In genomic region chr13:100209857-100210580, GRCh38 we compare ENCODE assay signal across 2 cellular contexts.
TF ChIP-seq lines count a peak whose summit lies in the region.

No MANE protein-coding gene starts in this region.

TF ChIP-seq in IMR-90, 13 proteins besides CTCF, POLR2A, EP300 and RAD21 (continued from another document):
- TF ChIP-seq ELK1 (IDR thresholded peaks at IDR 0.05; ENCODE audit: borderline replicate concordance, low read depth, low read length), result no peak
- TF ChIP-seq RCOR1 (IDR thresholded peaks at IDR 0.05; ENCODE audit: insufficient replicate concordance, low read length), result no peak
- peak; percentile 69 for TF ChIP-seq FOS (IDR thresholded peaks at IDR 0.05; ENCODE audit: low read depth, low read length)

TF ChIP-seq in WTC11, 78 proteins besides CTCF, POLR2A, EP300 and RAD21 (continued from another document):
- TF ChIP-seq ZNF281 (CRISPR knock-in tag; IDR thresholded peaks at IDR 0.05) (no peak), SMAD4 (CRISPR knock-in tag; IDR thresholded peaks at IDR 0.05) (no peak), USF1 (CRISPR knock-in tag; IDR thresholded peaks at IDR 0.05) (no peak), NFATC4 (CRISPR knock-in tag; IDR thresholded peaks at IDR 0.05) (no peak), FOXJ3 (CRISPR knock-in tag; IDR thresholded peaks at IDR 0.05; ENCODE audit: borderline replicate concordance) (no peak), ATF2 (CRISPR knock-in tag; IDR thresholded peaks at IDR 0.05; ENCODE audit: borderline replicate concordance, low read depth) (no peak), EMX1 (CRISPR knock-in tag; IDR thresholded peaks at IDR 0.05) (no peak), NR2C2 (CRISPR knock-in tag; IDR thresholded peaks at IDR 0.05) (no peak), SOX15 (CRISPR knock-in tag; IDR thresholded peaks at IDR 0.05) (no peak), RORB (CRISPR knock-in tag; IDR thresholded peaks at IDR 0.05) (no peak), CBFB (CRISPR knock-in tag; IDR thresholded peaks at IDR 0.05; ENCODE audit: low read depth) (no peak), ZNF317 (CRISPR knock-in tag; IDR thresholded peaks at IDR 0.05; ENCODE audit: borderline replicate concordance, low read depth) (no peak), KAT7 (CRISPR knock-in tag; IDR thresholded peaks at IDR 0.05; ENCODE audit: borderline replicate concordance) (no peak), FOXP4 (CRISPR knock-in tag; IDR thresholded peaks at IDR 0.05) (no peak), ZBTB21 (CRISPR knock-in tag; IDR thresholded peaks at IDR 0.05; ENCODE audit: borderline replicate concordance) (no peak), ZNF263 (CRISPR knock-in tag; IDR thresholded peaks at IDR 0.05; ENCODE audit: low read depth) (no peak), ZNF532 (CRISPR knock-in tag; IDR thresholded peaks at IDR 0.05; ENCODE audit: borderline replicate concordance) (no peak), ELF4 (CRISPR knock-in tag; IDR thresholded peaks at IDR 0.05; ENCODE audit: low read depth) (no peak)
